Comparison of ENCODE assay signal across 2 cellular contexts in the genomic region with DNA sequence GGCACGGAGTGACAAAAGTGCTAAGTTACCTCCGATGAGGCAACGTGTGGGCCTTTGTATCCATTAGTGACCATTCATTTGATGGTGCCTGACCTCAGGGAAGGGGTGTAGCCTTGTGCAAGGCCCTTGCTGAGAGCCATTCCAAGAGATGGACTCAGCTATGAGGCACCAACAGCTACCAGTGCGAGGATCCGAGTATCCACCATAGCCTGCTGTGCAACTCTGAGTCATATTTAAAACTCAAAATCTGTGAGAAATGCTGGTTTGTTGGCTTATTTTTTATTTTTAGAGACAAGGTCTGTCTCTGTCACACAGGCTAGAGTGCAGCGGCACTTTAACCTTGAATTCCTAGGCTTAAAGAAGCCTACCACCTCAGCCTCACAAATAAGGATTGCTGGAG.
TF ChIP-seq lines count a peak whose summit lies in the region.

No MANE protein-coding gene starts in this region.

TF ChIP-seq in SK-N-SH treated with all-trans-retinoic acid at 6 μM for 48 hours, 23 proteins besides CTCF, POLR2A, EP300 and RAD21 (continued from another document):
- TF ChIP-seq, protein P1, sequence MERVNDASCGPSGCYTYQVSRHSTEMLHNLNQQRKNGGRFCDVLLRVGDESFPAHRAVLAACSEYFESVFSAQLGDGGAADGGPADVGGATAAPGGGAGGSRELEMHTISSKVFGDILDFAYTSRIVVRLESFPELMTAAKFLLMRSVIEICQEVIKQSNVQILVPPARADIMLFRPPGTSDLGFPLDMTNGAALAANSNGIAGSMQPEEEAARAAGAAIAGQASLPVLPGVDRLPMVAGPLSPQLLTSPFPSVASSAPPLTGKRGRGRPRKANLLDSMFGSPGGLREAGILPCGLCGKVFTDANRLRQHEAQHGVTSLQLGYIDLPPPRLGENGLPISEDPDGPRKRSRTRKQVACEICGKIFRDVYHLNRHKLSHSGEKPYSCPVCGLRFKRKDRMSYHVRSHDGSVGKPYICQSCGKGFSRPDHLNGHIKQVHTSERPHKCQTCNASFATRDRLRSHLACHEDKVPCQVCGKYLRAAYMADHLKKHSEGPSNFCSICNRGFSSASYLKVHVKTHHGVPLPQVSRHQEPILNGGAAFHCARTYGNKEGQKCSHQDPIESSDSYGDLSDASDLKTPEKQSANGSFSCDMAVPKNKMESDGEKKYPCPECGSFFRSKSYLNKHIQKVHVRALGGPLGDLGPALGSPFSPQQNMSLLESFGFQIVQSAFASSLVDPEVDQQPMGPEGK (CRISPR knock-in tag; IDR thresholded peaks at IDR 0.05; ENCODE audit: borderline replicate concordance), result no peak
- TF ChIP-seq, protein P2, sequence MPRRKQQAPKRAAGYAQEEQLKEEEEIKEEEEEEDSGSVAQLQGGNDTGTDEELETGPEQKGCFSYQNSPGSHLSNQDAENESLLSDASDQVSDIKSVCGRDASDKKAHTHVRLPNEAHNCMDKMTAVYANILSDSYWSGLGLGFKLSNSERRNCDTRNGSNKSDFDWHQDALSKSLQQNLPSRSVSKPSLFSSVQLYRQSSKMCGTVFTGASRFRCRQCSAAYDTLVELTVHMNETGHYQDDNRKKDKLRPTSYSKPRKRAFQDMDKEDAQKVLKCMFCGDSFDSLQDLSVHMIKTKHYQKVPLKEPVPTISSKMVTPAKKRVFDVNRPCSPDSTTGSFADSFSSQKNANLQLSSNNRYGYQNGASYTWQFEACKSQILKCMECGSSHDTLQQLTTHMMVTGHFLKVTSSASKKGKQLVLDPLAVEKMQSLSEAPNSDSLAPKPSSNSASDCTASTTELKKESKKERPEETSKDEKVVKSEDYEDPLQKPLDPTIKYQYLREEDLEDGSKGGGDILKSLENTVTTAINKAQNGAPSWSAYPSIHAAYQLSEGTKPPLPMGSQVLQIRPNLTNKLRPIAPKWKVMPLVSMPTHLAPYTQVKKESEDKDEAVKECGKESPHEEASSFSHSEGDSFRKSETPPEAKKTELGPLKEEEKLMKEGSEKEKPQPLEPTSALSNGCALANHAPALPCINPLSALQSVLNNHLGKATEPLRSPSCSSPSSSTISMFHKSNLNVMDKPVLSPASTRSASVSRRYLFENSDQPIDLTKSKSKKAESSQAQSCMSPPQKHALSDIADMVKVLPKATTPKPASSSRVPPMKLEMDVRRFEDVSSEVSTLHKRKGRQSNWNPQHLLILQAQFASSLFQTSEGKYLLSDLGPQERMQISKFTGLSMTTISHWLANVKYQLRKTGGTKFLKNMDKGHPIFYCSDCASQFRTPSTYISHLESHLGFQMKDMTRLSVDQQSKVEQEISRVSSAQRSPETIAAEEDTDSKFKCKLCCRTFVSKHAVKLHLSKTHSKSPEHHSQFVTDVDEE (CRISPR knock-in tag; IDR thresholded peaks at IDR 0.05), result no peak
- TF ChIP-seq ARNTL (CRISPR knock-in tag; IDR thresholded peaks at IDR 0.05; ENCODE audit: borderline replicate concordance, low read depth), result no peak
- no peak for TF ChIP-seq ZNF8 (CRISPR knock-in tag; IDR thresholded peaks at IDR 0.05)
- TF ChIP-seq CSRNP3 (CRISPR knock-in tag; IDR thresholded peaks at IDR 0.05), result no peak
- TF ChIP-seq TCF4 (CRISPR knock-in tag; IDR thresholded peaks at IDR 0.05; ENCODE audit: borderline replicate concordance), result no peak
- TF ChIP-seq SNAI2 (CRISPR knock-in tag; IDR thresholded peaks at IDR 0.05), result no peak
- no peak for TF ChIP-seq ZNF565 (CRISPR knock-in tag; conservative IDR thresholded peaks at IDR 0.05; ENCODE audit: low read depth)
- TF ChIP-seq RARB (CRISPR knock-in tag; IDR thresholded peaks at IDR 0.05), result no peak

TF ChIP-seq in SK-N-SH, 30 proteins besides CTCF, POLR2A, EP300 and RAD21 (continued from another document):
- TF ChIP-seq REST (IDR thresholded peaks at IDR 0.05; ENCODE audit: low read depth, low read length), result no peak
